ENCODE assay signal across 23 cellular contexts in the genomic region with DNA sequence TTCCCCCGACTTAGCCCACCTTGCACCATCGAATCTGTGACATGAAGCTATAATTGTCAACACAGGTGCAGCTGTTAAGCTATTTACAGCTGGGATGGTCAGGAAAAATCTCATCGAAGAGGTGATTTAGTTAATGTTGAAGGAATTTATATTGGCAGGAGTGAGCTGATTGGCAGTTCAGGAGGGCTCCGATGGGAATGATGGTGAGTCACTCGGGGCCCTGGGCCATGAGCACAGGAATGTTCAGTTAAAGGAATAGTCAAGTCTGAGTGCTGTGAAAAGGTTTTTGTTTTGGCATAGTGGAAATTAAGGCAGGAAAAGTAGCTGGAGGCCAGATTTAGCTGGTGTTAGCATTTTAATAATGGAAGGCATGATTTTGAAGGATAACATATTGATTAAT.
DNase-seq lines count a peak whose midpoint lies in the region; ATAC-seq and TF ChIP-seq lines count a peak whose summit lies in the region.
"Had no signal": no experiment of that assay in that cellular context is flagged by ENCODE, and none has a peak within 500 bp of the region (broad histone marks: within the 10 kb centered on the region; RNA-seq: fewer than 3 reads in every experiment).

No MANE protein-coding gene starts in this region.

- H3K9me2 ChIP-seq in Karpas-422 (replicated peaks; ENCODE audit: insufficient read depth, low read length): no peaks in the 10 kb centered on the region

- H3K4me1 ChIP-seq in breast epithelium (no peaks in the 10 kb centered on the region), RWPE2 (ENCODE audit: insufficient read depth, poor library complexity, severe bottlenecking) (peaks cover 13% of the 10 kb centered on the region), Karpas-422 (ENCODE audit: low read length) (no peaks in the 10 kb centered on the region), esophagus squamous epithelium (peaks cover 0 to 9% (median 0%) of the 10 kb centered on the region in 3 donors)
- H3K4me1 ChIP-seq: adrenal gland; BLaER1 treated with 17β-estradiol and CSF1 and Interleukin-3, amounts not matched to agents 10 nM and 100 nM; heart right ventricle; Peyer's patch had no signal

- H3K27me3 ChIP-seq in breast epithelium (no peaks in the 10 kb centered on the region), RWPE2 (ENCODE audit: insufficient read depth, poor library complexity, severe bottlenecking) (no peaks in the 10 kb centered on the region), Karpas-422 (ENCODE audit: low read length) (no peaks in the 10 kb centered on the region), esophagus squamous epithelium (peaks cover 0 to 74% (median 2%) of the 10 kb centered on the region in 4 donors)
- H3K27me3 ChIP-seq: BLaER1 treated with 17β-estradiol and CSF1 and Interleukin-3, amounts not matched to agents 10 nM and 100 nM; Peyer's patch had no signal

- WGBS in esophagus squamous epithelium, 2 donors: 44 to 52% methylated on average over 5 of the region's 5 CpGs

- H3K9me3 ChIP-seq in breast epithelium (no peaks in the 10 kb centered on the region), RWPE2 (ENCODE audit: severe bottlenecking) (no peaks in the 10 kb centered on the region), Karpas-422 (ENCODE audit: low read length) (no peaks in the 10 kb centered on the region), esophagus squamous epithelium (no peaks in the 10 kb centered on the region)
- H3K9me3 ChIP-seq: adrenal gland, heart right ventricle, Peyer's patch had no signal

- H3K9me3 Mint-ChIP-seq in MCF 10A (ENCODE audit: unreplicated experiment): no peaks in the 10 kb centered on the region
- H3K9me3 Mint-ChIP-seq: GM23338, nephron had no signal

- no TSS peak for BruUV-seq in MCF 10A (replicated peaks; lab: Mats Ljungman, UMichigan)

- POLR2A ChIA-PET in MCF 10A (lab: Yijun Ruan, JAX): interaction anchor here (0.7 kb wide), 2 partner anchors 219 to 228 kb away, joined by 3 to 4 read pairs; no protein-coding TSS in a partner anchor

- ATAC-seq in RWPE2 (ENCODE audit: low read depth) (peak; percentile 98), GM21367 (IDR thresholded peaks at IDR 0.05; ENCODE audit: unreplicated experiment) (no peak)
- ATAC-seq: GM23338, heart right ventricle had no signal

- intact Hi-C loops in MCF 10A (cut with micrococcal nuclease): no loop called here
- intact Hi-C loops in breast epithelium (cut with DNase I; ENCODE audit: low total_unique reads): no loop called here
- intact Hi-C loops in esophagus squamous epithelium (cut with DNase I): no loop called here

- H4K20me1 ChIP-seq in Karpas-422 (ENCODE audit: insufficient read depth, low read depth, low read length): no peaks in the 10 kb centered on the region
- H4K20me1 ChIP-seq: BLaER1 treated with 17β-estradiol and CSF1 and Interleukin-3, amounts not matched to agents 10 nM and 100 nM had no signal

- no peak for TF ChIP-seq CTCF in MCF 10A (IDR thresholded peaks at IDR 0.05; ENCODE audit: unreplicated experiment)
- TF ChIP-seq CTCF in breast epithelium (IDR thresholded peaks at IDR 0.05): no peak
- TF ChIP-seq CTCF in RWPE2 (IDR thresholded peaks at IDR 0.05; ENCODE audit: poor library complexity, severe bottlenecking): no peak
- no peak for TF ChIP-seq CTCF in esophagus squamous epithelium (IDR thresholded peaks at IDR 0.05)

- DNase-seq in MCF 10A (ENCODE audit: unreplicated experiment): peak; percentile 73
- DNase-seq in breast epithelium (ENCODE audit: low spot score in 2 of 2): no peak
- DNase-seq in RWPE2 (ENCODE audit: low spot score): peak; percentile 66
- DNase-seq in glomerular visceral epithelial cell (ENCODE audit: extremely low spot score): peak; percentile 28
- no peak for DNase-seq in GDM1 (lab: John Stamatoyannopoulos, UW)
- DNase-seq in Karpas-422: no peak
- no peak for DNase-seq in esophagus squamous epithelium (lab: John Stamatoyannopoulos, UW)
- DNase-seq: activated CD4-positive, alpha-beta T cell treated with anti-CD3 and anti-CD28 coated beads for 48 hours; activated effector memory CD4-positive, alpha-beta T cell treated with Interleukin-2 at 50 U/mL for 16 hours; adrenal gland; cerebellar nuclear complex; DMS 273 treated with DMSO at 0.1 percent for 48 hours; effector CD4-positive, alpha-beta T cell; heart right ventricle; Peyer's patch; posterior cingulate gyrus; stimulated activated CD4-positive, alpha-beta T cell treated with anti-CD3 and anti-CD28 coated beads, Interleukin-4, amount 100 ng/mL, for 1 hour; substantia nigra had no signal

- no peak overlapping the region for H3K4me3 Mint-ChIP-seq in MCF 10A (ENCODE audit: unreplicated experiment)
- H3K4me3 Mint-ChIP-seq: GM23338, nephron had no signal

- H3K9ac ChIP-seq in Karpas-422 (ENCODE audit: low read length): no peak overlapping the region
- H3K9ac ChIP-seq: BLaER1 treated with 17β-estradiol and CSF1 and Interleukin-3, amounts not matched to agents 10 nM and 100 nM had no signal

- no peak overlapping the region for H3K4me2 ChIP-seq in Karpas-422 (ENCODE audit: low read depth, low read length, poor library complexity, severe bottlenecking)
- H3K4me2 ChIP-seq: BLaER1 treated with 17β-estradiol and CSF1 and Interleukin-3, amounts not matched to agents 10 nM and 100 nM; GM23338 had no signal

- peak overlapping the region; percentile 36 for H3K27ac Mint-ChIP-seq in MCF 10A (ENCODE audit: low read depth, unreplicated experiment)
- H3K27ac Mint-ChIP-seq: GM23338 had no signal

- H3K4me1 Mint-ChIP-seq in MCF 10A (ENCODE audit: insufficient read depth, unreplicated experiment): peaks cover 8% of the 10 kb centered on the region
- H3K4me1 Mint-ChIP-seq: nephron had no signal

- CTCF ChIA-PET in MCF 10A (lab: Yijun Ruan, JAX): interaction anchor here (0.7 to 1.1 kb wide), 2 partner anchors 9 to 31 kb away, joined by 3 to 4 read pairs; no protein-coding TSS in a partner anchor

- H3K36me3 ChIP-seq in breast epithelium (no peaks in the 10 kb centered on the region), RWPE2 (ENCODE audit: low read depth) (no peaks in the 10 kb centered on the region), Karpas-422 (ENCODE audit: insufficient read depth, low read length) (no peaks in the 10 kb centered on the region), esophagus squamous epithelium (no peaks in the 10 kb centered on the region)
- H3K36me3 ChIP-seq: adrenal gland; BLaER1 treated with 17β-estradiol and CSF1 and Interleukin-3, amounts not matched to agents 10 nM and 100 nM; heart right ventricle; Peyer's patch had no signal

- no peaks in the 10 kb centered on the region for H3K27me3 Mint-ChIP-seq in MCF 10A (ENCODE audit: insufficient read depth, unreplicated experiment)

- H3K79me2 ChIP-seq in Karpas-422 (ENCODE audit: low read length): no peaks in the 10 kb centered on the region

- H3K27ac ChIP-seq in breast epithelium (no peak overlapping the region), RWPE2 (ENCODE audit: poor library complexity, severe bottlenecking) (peak overlapping the region; percentile 33), Karpas-422 (ENCODE audit: low read length) (no peak overlapping the region), esophagus squamous epithelium (no peak overlapping the region)
- H3K27ac ChIP-seq: adrenal gland; BLaER1 treated with 17β-estradiol and CSF1 and Interleukin-3, amounts not matched to agents 10 nM and 100 nM; heart right ventricle; HL-60; Peyer's patch had no signal

- H3K4me3 ChIP-seq in breast epithelium (no peak overlapping the region), RWPE2 (ENCODE audit: severe bottlenecking) (no peak overlapping the region), Karpas-422 (ENCODE audit: low read length) (no peak overlapping the region), esophagus squamous epithelium (no peak overlapping the region)
- H3K4me3 ChIP-seq: adrenal gland; BLaER1 treated with 17β-estradiol and CSF1 and Interleukin-3, amounts not matched to agents 10 nM and 100 nM; GM23338; heart right ventricle; Peyer's patch had no signal

- TF ChIP-seq POLR2A in breast epithelium (IDR thresholded peaks at IDR 0.05) (no peak), esophagus squamous epithelium (IDR thresholded peaks at IDR 0.05) (no peak)

- H3K36me3 Mint-ChIP-seq in MCF 10A (ENCODE audit: insufficient read depth, unreplicated experiment): peaks cover 6% of the 10 kb centered on the region

- no peak overlapping the region for H2AFZ ChIP-seq in Karpas-422 (ENCODE audit: low read length)
- H2AFZ ChIP-seq: GM23338 had no signal

Comparison
In these comparisons a context has a peak if more than half of its experiments do, and no peak if none do; other contexts are left out.
1. DNase-seq: peak in MCF 10A (single experiment), RWPE2 (single experiment) and glomerular visceral epithelial cell (single experiment); none in breast epithelium (0 of 2), GDM1 (single experiment), Karpas-422 (single experiment) and esophagus squamous epithelium (single experiment).